In genomic region chr16:73885319-73885718, GRCh38 we compare ENCODE assay signal across 26 cellular contexts.
"Had no signal": no experiment of that assay in that cellular context is flagged by ENCODE, and none has a peak within 500 bp of the region (broad histone marks: within the 10 kb centered on the region; RNA-seq: fewer than 3 reads in every experiment).

No MANE protein-coding gene starts in this region.

- FAIRE-seq: islet of Langerhans, urothelium cell line had no signal

- H3K27ac ChIP-seq: left lung, lower lobe of right lung, ovary, right atrium auricular region, right lobe of liver, transverse colon, upper lobe of left lung had no signal

- H3K27me3 ChIP-seq: ovary, right atrium auricular region, upper lobe of left lung had no signal

- DNase-seq: hypothalamus; immature natural killer cell; kidney; left colon; left lung; lower lobe of right lung; mammary epithelial cell; mesenchymal stem cell; naive thymus-derived CD8-positive, alpha-beta T cell; nephron progenitor cell; ovary; right lobe of liver; stimulated activated CD4-positive, alpha-beta T cell treated with anti-CD3 and anti-CD28 coated beads, Interleukin-1b, Interleukin-23, amount 100 ng/mL, for 48 hours; stimulated activated CD4-positive, alpha-beta T cell treated with anti-CD3 and anti-CD28 coated beads, Interleukin-2, amount 100 ng/mL, for 48 hours; stimulated activated CD4-positive, alpha-beta T cell treated with anti-CD3 and anti-CD28 coated beads, Interleukin-4, amount 100 ng/mL, for 4 hours; stimulated activated CD8-positive, alpha-beta memory T cell treated with anti-CD3 and anti-CD28 coated beads, Interleukin-4, amount 100 ng/mL, for 48 hours; stimulated activated naive CD4-positive, alpha-beta T cell treated with Interleukin-2 at 50 U/mL for 16 hours; stimulated activated naive CD8-positive, alpha-beta T cell treated with anti-CD3 and anti-CD28 coated beads, Interleukin-15, amount 100 ng/mL, for 72 hours; substantia nigra; transverse colon; upper lobe of left lung had no signal

- ATAC-seq: left colon; left lung; lower lobe of right lung; naive thymus-derived CD8-positive, alpha-beta T cell; right lobe of liver; stimulated activated memory B cell treated with anti-CD40 and anti-IgM and Interleukin-4, amounts not matched to agents 10 μg/mL and 1 μg/mL and 100 μg/mL, for 72 hours; stimulated activated naive CD8-positive, alpha-beta T cell treated with anti-CD3 and anti-CD28 coated beads, Interleukin-15, amount 100 ng/mL, for 72 hours had no signal

- H3K9me3 ChIP-seq: left lung, lower lobe of right lung, ovary, right atrium auricular region, right lobe of liver, transverse colon, upper lobe of left lung had no signal

- H3K4me2 ChIP-seq: smooth muscle cell had no signal

- H3K4me1 ChIP-seq: left lung, lower lobe of right lung, right lobe of liver, transverse colon, upper lobe of left lung had no signal

- H3K36me3 ChIP-seq: left lung, lower lobe of right lung, ovary, right atrium auricular region, right lobe of liver, transverse colon, upper lobe of left lung had no signal

- H3K4me3 ChIP-seq: left lung, lower lobe of right lung, ovary, right atrium auricular region, right lobe of liver, smooth muscle cell, transverse colon, upper lobe of left lung had no signal
